In the genomic region with DNA sequence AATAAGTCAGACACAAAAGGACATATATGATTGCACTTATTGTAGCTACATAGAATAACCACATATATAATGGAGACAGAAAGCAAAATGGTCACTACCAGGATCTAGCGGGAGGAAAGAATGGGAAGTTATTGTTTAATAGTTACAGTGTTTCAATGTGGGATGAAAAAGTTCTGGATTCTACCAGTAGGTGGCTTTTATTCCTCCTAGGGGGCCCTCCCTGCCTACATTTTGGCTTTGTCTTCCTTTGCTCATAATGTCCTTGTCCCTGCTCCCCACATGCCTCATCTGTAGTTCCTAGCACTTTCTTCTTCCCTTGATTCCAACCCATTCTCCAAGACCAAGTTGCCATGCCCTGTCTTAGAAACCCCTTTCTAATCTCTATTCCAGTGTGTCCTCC, we compare ENCODE assay signal across 1 cellular context.
TF ChIP-seq lines count a peak whose summit lies in the region.

No MANE protein-coding gene starts in this region.

TF ChIP-seq in GM23338, 12 proteins besides CTCF, POLR2A, EP300 and RAD21 (continued from another document):
- TF ChIP-seq, protein P1, sequence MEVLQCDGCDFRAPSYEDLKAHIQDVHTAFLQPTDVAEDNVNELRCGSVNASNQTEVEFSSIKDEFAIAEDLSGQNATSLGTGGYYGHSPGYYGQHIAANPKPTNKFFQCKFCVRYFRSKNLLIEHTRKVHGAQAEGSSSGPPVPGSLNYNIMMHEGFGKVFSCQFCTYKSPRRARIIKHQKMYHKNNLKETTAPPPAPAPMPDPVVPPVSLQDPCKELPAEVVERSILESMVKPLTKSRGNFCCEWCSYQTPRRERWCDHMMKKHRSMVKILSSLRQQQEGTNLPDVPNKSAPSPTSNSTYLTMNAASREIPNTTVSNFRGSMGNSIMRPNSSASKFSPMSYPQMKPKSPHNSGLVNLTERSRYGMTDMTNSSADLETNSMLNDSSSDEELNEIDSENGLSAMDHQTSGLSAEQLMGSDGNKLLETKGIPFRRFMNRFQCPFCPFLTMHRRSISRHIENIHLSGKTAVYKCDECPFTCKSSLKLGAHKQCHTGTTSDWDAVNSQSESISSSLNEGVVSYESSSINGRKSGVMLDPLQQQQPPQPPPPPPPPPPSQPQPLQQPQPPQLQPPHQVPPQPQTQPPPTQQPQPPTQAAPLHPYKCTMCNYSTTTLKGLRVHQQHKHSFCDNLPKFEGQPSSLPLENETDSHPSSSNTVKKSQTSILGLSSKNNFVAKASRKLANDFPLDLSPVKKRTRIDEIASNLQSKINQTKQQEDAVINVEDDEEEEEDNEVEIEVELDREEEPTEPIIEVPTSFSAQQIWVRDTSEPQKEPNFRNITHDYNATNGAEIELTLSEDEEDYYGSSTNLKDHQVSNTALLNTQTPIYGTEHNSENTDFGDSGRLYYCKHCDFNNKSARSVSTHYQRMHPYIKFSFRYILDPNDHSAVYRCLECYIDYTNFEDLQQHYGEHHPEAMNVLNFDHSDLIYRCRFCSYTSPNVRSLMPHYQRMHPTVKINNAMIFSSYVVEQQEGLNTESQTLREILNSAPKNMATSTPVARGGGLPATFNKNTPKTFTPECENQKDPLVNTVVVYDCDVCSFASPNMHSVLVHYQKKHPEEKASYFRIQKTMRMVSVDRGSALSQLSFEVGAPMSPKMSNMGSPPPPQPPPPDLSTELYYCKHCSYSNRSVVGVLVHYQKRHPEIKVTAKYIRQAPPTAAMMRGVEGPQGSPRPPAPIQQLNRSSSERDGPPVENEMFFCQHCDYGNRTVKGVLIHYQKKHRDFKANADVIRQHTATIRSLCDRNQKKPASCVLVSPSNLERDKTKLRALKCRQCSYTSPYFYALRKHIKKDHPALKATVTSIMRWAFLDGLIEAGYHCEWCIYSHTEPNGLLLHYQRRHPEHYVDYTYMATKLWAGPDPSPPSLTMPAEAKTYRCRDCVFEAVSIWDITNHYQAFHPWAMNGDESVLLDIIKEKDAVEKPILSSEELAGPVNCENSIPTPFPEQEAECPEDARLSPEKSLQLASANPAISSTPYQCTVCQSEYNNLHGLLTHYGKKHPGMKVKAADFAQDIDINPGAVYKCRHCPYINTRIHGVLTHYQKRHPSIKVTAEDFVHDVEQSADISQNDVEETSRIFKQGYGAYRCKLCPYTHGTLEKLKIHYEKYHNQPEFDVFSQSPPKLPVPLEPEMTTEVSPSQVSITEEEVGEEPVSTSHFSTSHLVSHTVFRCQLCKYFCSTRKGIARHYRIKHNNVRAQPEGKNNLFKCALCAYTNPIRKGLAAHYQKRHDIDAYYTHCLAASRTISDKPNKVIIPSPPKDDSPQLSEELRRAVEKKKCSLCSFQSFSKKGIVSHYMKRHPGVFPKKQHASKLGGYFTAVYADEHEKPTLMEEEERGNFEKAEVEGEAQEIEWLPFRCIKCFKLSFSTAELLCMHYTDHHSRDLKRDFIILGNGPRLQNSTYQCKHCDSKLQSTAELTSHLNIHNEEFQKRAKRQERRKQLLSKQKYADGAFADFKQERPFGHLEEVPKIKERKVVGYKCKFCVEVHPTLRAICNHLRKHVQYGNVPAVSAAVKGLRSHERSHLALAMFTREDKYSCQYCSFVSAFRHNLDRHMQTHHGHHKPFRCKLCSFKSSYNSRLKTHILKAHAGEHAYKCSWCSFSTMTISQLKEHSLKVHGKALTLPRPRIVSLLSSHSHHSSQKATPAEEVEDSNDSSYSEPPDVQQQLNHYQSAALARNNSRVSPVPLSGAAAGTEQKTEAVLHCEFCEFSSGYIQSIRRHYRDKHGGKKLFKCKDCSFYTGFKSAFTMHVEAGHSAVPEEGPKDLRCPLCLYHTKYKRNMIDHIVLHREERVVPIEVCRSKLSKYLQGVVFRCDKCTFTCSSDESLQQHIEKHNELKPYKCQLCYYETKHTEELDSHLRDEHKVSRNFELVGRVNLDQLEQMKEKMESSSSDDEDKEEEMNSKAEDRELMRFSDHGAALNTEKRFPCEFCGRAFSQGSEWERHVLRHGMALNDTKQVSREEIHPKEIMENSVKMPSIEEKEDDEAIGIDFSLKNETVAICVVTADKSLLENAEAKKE (CRISPR knock-in tag; IDR thresholded peaks at IDR 0.05), result no peak
- TF ChIP-seq EZH2phosphoT487 (IDR thresholded peaks at IDR 0.05; ENCODE audit: unreplicated experiment), result no peak
- no peak for TF ChIP-seq JUNB (IDR thresholded peaks at IDR 0.05; ENCODE audit: unreplicated experiment)
- TF ChIP-seq ZNF114 (CRISPR knock-in tag; IDR thresholded peaks at IDR 0.05), result no peak
- TF ChIP-seq, protein P2, sequence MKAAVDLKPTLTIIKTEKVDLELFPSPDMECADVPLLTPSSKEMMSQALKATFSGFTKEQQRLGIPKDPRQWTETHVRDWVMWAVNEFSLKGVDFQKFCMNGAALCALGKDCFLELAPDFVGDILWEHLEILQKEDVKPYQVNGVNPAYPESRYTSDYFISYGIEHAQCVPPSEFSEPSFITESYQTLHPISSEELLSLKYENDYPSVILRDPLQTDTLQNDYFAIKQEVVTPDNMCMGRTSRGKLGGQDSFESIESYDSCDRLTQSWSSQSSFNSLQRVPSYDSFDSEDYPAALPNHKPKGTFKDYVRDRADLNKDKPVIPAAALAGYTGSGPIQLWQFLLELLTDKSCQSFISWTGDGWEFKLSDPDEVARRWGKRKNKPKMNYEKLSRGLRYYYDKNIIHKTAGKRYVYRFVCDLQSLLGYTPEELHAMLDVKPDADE (IDR thresholded peaks at IDR 0.05), result no peak
TF ChIP-seq in GM23338: peak in this region for 0.
